ENCODE assay signal across 1 cellular context in genomic region chr16:74700206-74701040, GRCh38.
TF ChIP-seq lines count a peak whose summit lies in the region.

Gene MLKL (minus strand): TSS chr16:74700862. CDS start chr16:74695757, 5,105 bp downstream.

TF ChIP-seq in K562, 482 proteins besides CTCF, POLR2A, EP300 and RAD21 (continued from another document and continues in another):
- peak in 1 of 3 experiments; percentile 6 for TF ChIP-seq YY1 (IDR thresholded peaks at IDR 0.05; ENCODE audit: borderline replicate concordance in 1 of 3, control insufficient read depth in 1 of 3, extremely low read depth in 1 of 3, insufficient read depth in 3 of 3, insufficient read length in 1 of 3, insufficient replicate concordance in 2 of 3, low read depth in 1 of 3, low read length in 2 of 3)
- no peak for TF ChIP-seq C11orf30 (IDR thresholded peaks at IDR 0.05; ENCODE audit: low read depth)
- TF ChIP-seq RBFOX2 (IDR thresholded peaks at IDR 0.05; ENCODE audit: low read depth, low read length), result peak; percentile 77
- TF ChIP-seq THRAP3 (IDR thresholded peaks at IDR 0.05; ENCODE audit: borderline replicate concordance), result no peak
- 0 out of 2 replicates have a peak, but pooled peaks have one; percentile 23 for TF ChIP-seq ZNF740 (CRISPR knock-in tag; IDR thresholded peaks at IDR 0.05)
- no peak for TF ChIP-seq ZNF740 (tag; IDR thresholded peaks at IDR 0.05)
- peak; percentile 49 for TF ChIP-seq EP400 (IDR thresholded peaks at IDR 0.05)
- peak; percentile 38 for TF ChIP-seq CEBPG (CRISPR knock-in tag; IDR thresholded peaks at IDR 0.05)
- no peak for TF ChIP-seq CEBPG (tag; conservative IDR thresholded peaks at IDR 0.05 in 1 of 2, IDR thresholded peaks at IDR 0.05 in 1 of 2)
- 0 out of 2 replicates have a peak, but pooled peaks have one; percentile 22 for TF ChIP-seq DIDO1 (tag; IDR thresholded peaks at IDR 0.05; ENCODE audit: low read depth)
- peak in 1 of 2 experiments; percentile 22; a peak in 1 of 4 replicates for TF ChIP-seq NRF1 (conservative IDR thresholded peaks at IDR 0.05 in 1 of 2, IDR thresholded peaks at IDR 0.05 in 1 of 2)
- peak; percentile 60; the same call in 1 of the 2 replicates for TF ChIP-seq ZBTB7A (IDR thresholded peaks at IDR 0.05; ENCODE audit: borderline replicate concordance, control insufficient read depth, low read depth, low read length)
- peak; percentile 37; the same call in 1 of the 2 replicates for TF ChIP-seq E2F3 (CRISPR knock-in tag; IDR thresholded peaks at IDR 0.05)
- no peak for TF ChIP-seq BRD9 (IDR thresholded peaks at IDR 0.05; ENCODE audit: low read depth, partially characterized antibody)
- TF ChIP-seq ZNF175 (CRISPR knock-in tag; IDR thresholded peaks at IDR 0.05; ENCODE audit: low read depth), result 0 out of 2 replicates have a peak, but pooled peaks have one; percentile 54
- TF ChIP-seq HMGN3 (IDR thresholded peaks at IDR 0.05; ENCODE audit: borderline replicate concordance, extremely low read depth, insufficient read length, low read depth, low read length), result peak; percentile 24
- peak; percentile 37 for TF ChIP-seq CXXC5 (CRISPR knock-in tag; IDR thresholded peaks at IDR 0.05)
- 0 out of 2 replicates have a peak, but pooled peaks have one; percentile 30 for TF ChIP-seq NR1H2 (CRISPR knock-in tag; IDR thresholded peaks at IDR 0.05)
- peak; percentile 53; the same call in 1 of the 2 replicates for TF ChIP-seq SMAD4 (CRISPR knock-in tag; conservative IDR thresholded peaks at IDR 0.05)
- TF ChIP-seq SRSF1 (IDR thresholded peaks at IDR 0.05; ENCODE audit: low read depth, low read length), result no peak
- 0 out of 2 replicates have a peak, but pooled peaks have one; percentile 31 for TF ChIP-seq CREB3L1 (IDR thresholded peaks at IDR 0.05; ENCODE audit: borderline replicate concordance, low read depth)
- TF ChIP-seq THRB (CRISPR knock-in tag; conservative IDR thresholded peaks at IDR 0.05), result no peak
- TF ChIP-seq GTF2E2 (tag; IDR thresholded peaks at IDR 0.05), result 0 out of 2 replicates have a peak, but pooled peaks have one; percentile 57
- TF ChIP-seq PCBP1 (IDR thresholded peaks at IDR 0.05; ENCODE audit: low read depth, low read length, poor library complexity, severe bottlenecking), result no peak
- peak; percentile 26 for TF ChIP-seq POLR2B (IDR thresholded peaks at IDR 0.05; ENCODE audit: low read depth, partially characterized antibody)
- TF ChIP-seq IRF2 (CRISPR knock-in tag; IDR thresholded peaks at IDR 0.05), result no peak
- TF ChIP-seq PHB (CRISPR knock-in tag; IDR thresholded peaks at IDR 0.05), result no peak
- TF ChIP-seq ARID4B (CRISPR knock-in tag; IDR thresholded peaks at IDR 0.05), result peak; percentile 74; the same call in 1 of the 2 replicates
- TF ChIP-seq GTF2B (IDR thresholded peaks at IDR 0.05; ENCODE audit: extremely low read depth, insufficient read length), result no peak
- TF ChIP-seq ZNF717 (CRISPR knock-in tag; IDR thresholded peaks at IDR 0.05), result 0 out of 2 replicates have a peak, but pooled peaks have one; percentile 22
- TF ChIP-seq, protein P1, sequence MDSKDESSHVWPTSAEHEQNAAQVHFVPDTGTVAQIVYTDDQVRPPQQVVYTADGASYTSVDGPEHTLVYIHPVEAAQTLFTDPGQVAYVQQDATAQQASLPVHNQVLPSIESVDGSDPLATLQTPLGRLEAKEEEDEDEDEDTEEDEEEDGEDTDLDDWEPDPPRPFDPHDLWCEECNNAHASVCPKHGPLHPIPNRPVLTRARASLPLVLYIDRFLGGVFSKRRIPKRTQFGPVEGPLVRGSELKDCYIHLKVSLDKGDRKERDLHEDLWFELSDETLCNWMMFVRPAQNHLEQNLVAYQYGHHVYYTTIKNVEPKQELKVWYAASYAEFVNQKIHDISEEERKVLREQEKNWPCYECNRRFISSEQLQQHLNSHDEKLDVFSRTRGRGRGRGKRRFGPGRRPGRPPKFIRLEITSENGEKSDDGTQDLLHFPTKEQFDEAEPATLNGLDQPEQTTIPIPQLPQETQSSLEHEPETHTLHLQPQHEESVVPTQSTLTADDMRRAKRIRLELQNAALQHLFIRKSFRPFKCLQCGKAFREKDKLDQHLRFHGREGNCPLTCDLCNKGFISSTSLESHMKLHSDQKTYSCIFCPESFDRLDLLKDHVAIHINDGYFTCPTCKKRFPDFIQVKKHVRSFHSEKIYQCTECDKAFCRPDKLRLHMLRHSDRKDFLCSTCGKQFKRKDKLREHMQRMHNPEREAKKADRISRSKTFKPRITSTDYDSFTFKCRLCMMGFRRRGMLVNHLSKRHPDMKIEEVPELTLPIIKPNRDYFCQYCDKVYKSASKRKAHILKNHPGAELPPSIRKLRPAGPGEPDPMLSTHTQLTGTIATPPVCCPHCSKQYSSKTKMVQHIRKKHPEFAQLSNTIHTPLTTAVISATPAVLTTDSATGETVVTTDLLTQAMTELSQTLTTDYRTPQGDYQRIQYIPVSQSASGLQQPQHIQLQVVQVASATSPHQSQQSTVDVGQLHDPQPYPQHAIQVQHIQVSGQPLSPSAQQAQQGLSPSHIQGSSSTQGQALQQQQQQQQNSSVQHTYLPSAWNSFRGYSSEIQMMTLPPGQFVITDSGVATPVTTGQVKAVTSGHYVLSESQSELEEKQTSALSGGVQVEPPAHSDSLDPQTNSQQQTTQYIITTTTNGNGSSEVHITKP (IDR thresholded peaks at IDR 0.05; ENCODE audit: partially characterized antibody), result peak; percentile 30
- TF ChIP-seq, protein P2, sequence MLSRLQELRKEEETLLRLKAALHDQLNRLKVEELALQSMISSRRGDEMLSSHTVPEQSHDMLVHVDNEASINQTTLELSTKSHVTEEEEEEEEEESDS (CRISPR knock-in tag; IDR thresholded peaks at IDR 0.05), result no peak
- TF ChIP-seq MAZ (CRISPR knock-in tag; conservative IDR thresholded peaks at IDR 0.05 in 1 of 2, IDR thresholded peaks at IDR 0.05 in 1 of 2), result peak; percentile 47 to 68; a peak in 3 of 4 replicates
- no peak for TF ChIP-seq ZNF184 (CRISPR knock-in tag; IDR thresholded peaks at IDR 0.05)
- TF ChIP-seq, protein P3, sequence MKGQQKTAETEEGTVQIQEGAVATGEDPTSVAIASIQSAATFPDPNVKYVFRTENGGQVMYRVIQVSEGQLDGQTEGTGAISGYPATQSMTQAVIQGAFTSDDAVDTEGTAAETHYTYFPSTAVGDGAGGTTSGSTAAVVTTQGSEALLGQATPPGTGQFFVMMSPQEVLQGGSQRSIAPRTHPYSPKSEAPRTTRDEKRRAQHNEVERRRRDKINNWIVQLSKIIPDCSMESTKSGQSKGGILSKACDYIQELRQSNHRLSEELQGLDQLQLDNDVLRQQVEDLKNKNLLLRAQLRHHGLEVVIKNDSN (CRISPR knock-in tag; IDR thresholded peaks at IDR 0.05), result peak; percentile 60
- TF ChIP-seq PHF8 (IDR thresholded peaks at IDR 0.05; ENCODE audit: borderline replicate concordance, low read length), result peak; percentile 61; the same call in 1 of the 2 replicates
- 0 out of 2 replicates have a peak, but pooled peaks have one; percentile 47 for TF ChIP-seq NFRKB (IDR thresholded peaks at IDR 0.05; ENCODE audit: low read depth)
- TF ChIP-seq MTA3 (IDR thresholded peaks at IDR 0.05; ENCODE audit: borderline replicate concordance), result 0 out of 2 replicates have a peak, but pooled peaks have one; percentile 49
- peak; percentile 15; the same call in 1 of the 2 replicates for TF ChIP-seq ZNF316 (IDR thresholded peaks at IDR 0.05)
- peak; percentile 87 for TF ChIP-seq MAX (CRISPR knock-in tag; IDR thresholded peaks at IDR 0.05)
- TF ChIP-seq GABPB1 (CRISPR knock-in tag; IDR thresholded peaks at IDR 0.05), result peak; percentile 41; the same call in 1 of the 2 replicates
- TF ChIP-seq FOXP1 (CRISPR knock-in tag; IDR thresholded peaks at IDR 0.05), result peak; percentile 71
- no peak for TF ChIP-seq TAF9B (IDR thresholded peaks at IDR 0.05; ENCODE audit: partially characterized antibody)
- peak; percentile 44; the same call in 1 of the 2 replicates for TF ChIP-seq ELF1 (tag; IDR thresholded peaks at IDR 0.05)
- TF ChIP-seq MED1 (CRISPR knock-in tag; IDR thresholded peaks at IDR 0.05; ENCODE audit: borderline replicate concordance), result no peak
- TF ChIP-seq, protein P4, sequence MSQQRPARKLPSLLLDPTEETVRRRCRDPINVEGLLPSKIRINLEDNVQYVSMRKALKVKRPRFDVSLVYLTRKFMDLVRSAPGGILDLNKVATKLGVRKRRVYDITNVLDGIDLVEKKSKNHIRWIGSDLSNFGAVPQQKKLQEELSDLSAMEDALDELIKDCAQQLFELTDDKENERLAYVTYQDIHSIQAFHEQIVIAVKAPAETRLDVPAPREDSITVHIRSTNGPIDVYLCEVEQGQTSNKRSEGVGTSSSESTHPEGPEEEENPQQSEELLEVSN (IDR thresholded peaks at IDR 0.05; ENCODE audit: borderline replicate concordance in 1 of 2, extremely low read depth in 1 of 2, insufficient read depth in 1 of 2, insufficient read length in 1 of 2, low read depth in 1 of 2, low read length in 1 of 2, poor library complexity in 1 of 2, severe bottlenecking in 1 of 2), result peak; percentile 65 to 71
- TF ChIP-seq ZBTB17 (CRISPR knock-in tag; IDR thresholded peaks at IDR 0.05), result 0 out of 2 replicates have a peak, but pooled peaks have one; percentile 26
- TF ChIP-seq L3MBTL2 (IDR thresholded peaks at IDR 0.05), result peak; percentile 85
